In genomic region chr17:19254651-19255050, GRCh38 we compare ENCODE assay signal across 13 cellular contexts. TPM values are rescaled to one million over a fixed set of nuclear protein-coding genes. Genes with fewer than 3 reads are reported as not detected.
DNase-seq lines count a peak whose midpoint lies in the region; ATAC-seq and TF ChIP-seq lines count a peak whose summit lies in the region.
"Had no signal": no experiment of that assay in that cellular context is flagged by ENCODE, and none has a peak within 500 bp of the region (broad histone marks: within the 10 kb centered on the region; RNA-seq: fewer than 3 reads in every experiment).

No MANE protein-coding gene starts in this region.

- CTCF ChIA-PET in WTC11 (lab: Charles Lee), result interaction anchor here (0.5 to 3.1 kb wide), 4 partner anchors 68 to 468 kb away, joined by 4 to 18 read pairs (median 6); partner anchors contain the start of gene B9D1

- H3K27ac Mint-ChIP-seq in WTC11, result peak overlapping the region; percentile 0; the same call in 1 of the 2 replicates
- H3K27ac Mint-ChIP-seq: CD8-positive, alpha-beta T cell had no signal

- H3K9me3 Mint-ChIP-seq in WTC11, result peaks cover 8% of the 10 kb centered on the region
- H3K9me3 Mint-ChIP-seq: CD8-positive, alpha-beta T cell had no signal

- no peak overlapping the region for H3K4me3 Mint-ChIP-seq in WTC11
- H3K4me3 Mint-ChIP-seq: CD8-positive, alpha-beta T cell had no signal

- peak; percentile 1 for DNase-seq in HT-29 (ENCODE audit: low spot score)
- DNase-seq in WTC11 (ENCODE audit: low spot score), result no peak
- no peak for DNase-seq in substantia nigra (lab: John Stamatoyannopoulos, UW)
- no peak for DNase-seq in MV-4-11 (lab: John Stamatoyannopoulos, UW)
- DNase-seq: BE2C; CD8-positive, alpha-beta T cell; NCI-H1436 treated with DMSO at 0.1 percent for 48 hours; NCI-H345; NCI-H526 treated with DMSO at 0.1 percent for 48 hours; PC-3 had no signal

- H3K27me3 Mint-ChIP-seq in WTC11 (ENCODE audit: low read depth), result no peaks in the 10 kb centered on the region

- peaks cover 16% of the 10 kb centered on the region for H3K36me3 Mint-ChIP-seq in WTC11
- H3K36me3 Mint-ChIP-seq: CD8-positive, alpha-beta T cell had no signal

- H3K4me1 Mint-ChIP-seq in WTC11, result peaks cover 21% of the 10 kb centered on the region

- H3K27ac ChIP-seq in substantia nigra (ENCODE audit: low read depth, low read length, poor library complexity, severe bottlenecking), result peak overlapping the region; percentile 69

- POLR2A ChIA-PET in WTC11 (lab: Charles Lee), result no interaction called here

- ATAC-seq in WTC11 (no peak), esophagus mucosa (peak; percentile 9), HG03039 (IDR thresholded peaks at IDR 0.05; ENCODE audit: unreplicated experiment) (no peak), GM21360 (IDR thresholded peaks at IDR 0.05; ENCODE audit: unreplicated experiment) (no peak)
- ATAC-seq: CD8-positive, alpha-beta T cell; PC-3 had no signal

- no peak for TF ChIP-seq CTCF in WTC11 (IDR thresholded peaks at IDR 0.05)

TF ChIP-seq in WTC11, 78 proteins besides CTCF, POLR2A, EP300 and RAD21:
- TF ChIP-seq, protein P1, sequence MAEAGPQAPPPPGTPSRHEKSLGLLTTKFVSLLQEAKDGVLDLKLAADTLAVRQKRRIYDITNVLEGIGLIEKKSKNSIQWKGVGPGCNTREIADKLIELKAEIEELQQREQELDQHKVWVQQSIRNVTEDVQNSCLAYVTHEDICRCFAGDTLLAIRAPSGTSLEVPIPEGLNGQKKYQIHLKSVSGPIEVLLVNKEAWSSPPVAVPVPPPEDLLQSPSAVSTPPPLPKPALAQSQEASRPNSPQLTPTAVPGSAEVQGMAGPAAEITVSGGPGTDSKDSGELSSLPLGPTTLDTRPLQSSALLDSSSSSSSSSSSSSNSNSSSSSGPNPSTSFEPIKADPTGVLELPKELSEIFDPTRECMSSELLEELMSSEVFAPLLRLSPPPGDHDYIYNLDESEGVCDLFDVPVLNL (CRISPR knock-in tag; IDR thresholded peaks at IDR 0.05; ENCODE audit: borderline replicate concordance, low read depth), result no peak
- TF ChIP-seq MYBL2 (CRISPR knock-in tag; IDR thresholded peaks at IDR 0.05) (no peak), ARID4B (CRISPR knock-in tag; IDR thresholded peaks at IDR 0.05; ENCODE audit: borderline replicate concordance) (no peak), TEAD4 (CRISPR knock-in tag; IDR thresholded peaks at IDR 0.05) (no peak), ZNF671 (CRISPR knock-in tag; IDR thresholded peaks at IDR 0.05) (no peak), SOX15 (CRISPR knock-in tag; IDR thresholded peaks at IDR 0.05) (no peak), SMAD4 (CRISPR knock-in tag; IDR thresholded peaks at IDR 0.05) (no peak), RELA (CRISPR knock-in tag; IDR thresholded peaks at IDR 0.05; ENCODE audit: borderline replicate concordance) (no peak)
- TF ChIP-seq, protein P2, sequence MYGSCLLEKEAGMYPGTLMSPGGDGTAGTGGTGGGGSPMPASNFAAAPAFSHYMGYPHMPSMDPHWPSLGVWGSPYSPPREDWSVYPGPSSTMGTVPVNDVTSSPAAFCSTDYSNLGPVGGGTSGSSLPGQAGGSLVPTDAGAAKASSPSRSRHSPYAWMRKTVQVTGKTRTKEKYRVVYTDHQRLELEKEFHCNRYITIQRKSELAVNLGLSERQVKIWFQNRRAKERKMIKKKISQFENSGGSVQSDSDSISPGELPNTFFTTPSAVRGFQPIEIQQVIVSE (CRISPR knock-in tag; IDR thresholded peaks at IDR 0.05; ENCODE audit: borderline replicate concordance), result no peak
TF ChIP-seq in WTC11: peak in this region for 0.

RNA-seq across cellular contexts. Expression of gene EPN2, which starts 17.5 kb away (rescaled TPM):
- 16.8 and 18.1 TPM in 2 replicates for total RNA-seq in HT-29 (2014; rRNA removed; shearing (Covaris generic))
- 48.8 to 62.7 TPM (median 62.3 TPM) in 3 replicates for total RNA-seq in WTC11 (2021)
- total RNA-seq in esophagus mucosa, result 68.3 TPM
